Comparison of ENCODE assay signal across 20 cellular contexts in genomic region chr6:54473328-54473727, GRCh38.
DNase-seq lines count a peak whose midpoint lies in the region; ATAC-seq, FAIRE-seq and TF ChIP-seq lines count a peak whose summit lies in the region.
"Had no signal": no experiment of that assay in that cellular context is flagged by ENCODE, and none has a peak within 500 bp of the region (broad histone marks: within the 10 kb centered on the region; RNA-seq: fewer than 3 reads in every experiment).

No MANE protein-coding gene starts in this region.

- POLR2A ChIA-PET in WTC11 (lab: Charles Lee): no interaction called here

- peak overlapping the region; percentile 29 for H3K27ac Mint-ChIP-seq in WTC11
- H3K27ac Mint-ChIP-seq: HFFc6 had no signal

- H3K4me2 ChIP-seq in keratinocyte (ENCODE audit: control insufficient read depth, extremely low read depth, insufficient read depth, low read depth, low read length): no peak overlapping the region

- CTCF ChIA-PET in WTC11 (lab: Charles Lee): interaction anchor here (1.2 to 1.5 kb wide), 2 partner anchors 147 to 487 kb away, joined by 3 read pairs; no protein-coding TSS in a partner anchor

- no peak overlapping the region for H3K4me3 ChIP-seq in keratinocyte (ENCODE audit: control insufficient read depth in 2 of 3, extremely low read depth in 1 of 3, insufficient read depth in 2 of 3, low read depth in 1 of 3, low read length in 3 of 3)
- H3K4me3 ChIP-seq: SJCRH30 had no signal

- TF ChIP-seq CTCF in WTC11 (IDR thresholded peaks at IDR 0.05) (no peak), keratinocyte (optimal IDR thresholded peaks at IDR 0.05 in 1 of 3, IDR thresholded peaks at IDR 0.05 in 1 of 3, conservative IDR thresholded peaks at IDR 0.05 in 1 of 3; ENCODE audit: extremely low read depth in 1 of 3, insufficient read depth in 2 of 3, low read length in 3 of 3) (no peak)

- H3K4me3 Mint-ChIP-seq in WTC11: no peak overlapping the region; the same call in 1 of the 2 replicates
- H3K4me3 Mint-ChIP-seq: HFFc6 had no signal

- dilution Hi-C loops in keratinocyte (cut with MboI; ENCODE audit: extremely low pct_ligation_motif_present, low sequenced_read_pairs): no loop called here

- ATAC-seq in WTC11 (peak; percentile 44), GM21526 (IDR thresholded peaks at IDR 0.05; ENCODE audit: low FRiP score, unreplicated experiment) (no peak), HG03354 (IDR thresholded peaks at IDR 0.05; ENCODE audit: poor library complexity, severe bottlenecking, unreplicated experiment) (no peak)

- H3K36me3 Mint-ChIP-seq in WTC11: no peaks in the 10 kb centered on the region

- H3K9me3 ChIP-seq in keratinocyte (ENCODE audit: control insufficient read depth, low read depth, low read length): no peaks in the 10 kb centered on the region
- H3K9me3 ChIP-seq: SJCRH30 had no signal

- no peaks in the 10 kb centered on the region for H4K20me1 ChIP-seq in keratinocyte (ENCODE audit: control insufficient read depth, extremely low read depth, insufficient read depth, low read length)

- no peak overlapping the region for H3K9ac ChIP-seq in keratinocyte (ENCODE audit: control insufficient read depth, extremely low read depth, insufficient read depth, low read length)

- peak overlapping the region; percentile 3 for H2AFZ ChIP-seq in keratinocyte (ENCODE audit: control insufficient read depth, low read length)

- no peaks in the 10 kb centered on the region for H3K36me3 ChIP-seq in keratinocyte (ENCODE audit: control insufficient read depth in 2 of 2, extremely low read depth in 1 of 2, insufficient read depth in 2 of 2, low read length in 2 of 2)
- H3K36me3 ChIP-seq: SJCRH30 had no signal

- FAIRE-seq in keratinocyte (lab: Jason Lieb, UNC): peak; percentile 39
- FAIRE-seq: G401.6, GM19239 had no signal

- H3K27me3 Mint-ChIP-seq in WTC11 (ENCODE audit: low read depth): no peaks in the 10 kb centered on the region

- H3K27ac ChIP-seq in keratinocyte (ENCODE audit: control insufficient read depth, insufficient read depth, low read length): no peak overlapping the region
- H3K27ac ChIP-seq: C4-2B, SJCRH30 had no signal

- H3K9me3 Mint-ChIP-seq in WTC11: peaks cover under 1% of the 10 kb centered on the region
- H3K9me3 Mint-ChIP-seq: HFFc6 had no signal

- H3K4me1 Mint-ChIP-seq in WTC11: peaks cover 32% of the 10 kb centered on the region

- H3K79me2 ChIP-seq in keratinocyte (ENCODE audit: control insufficient read depth, insufficient read depth, low read length): no peaks in the 10 kb centered on the region

- H3K27me3 ChIP-seq in keratinocyte (ENCODE audit: control insufficient read depth, extremely low read depth, insufficient read depth, low read length): no peaks in the 10 kb centered on the region
- H3K27me3 ChIP-seq: SJCRH30 had no signal

- H3K4me1 ChIP-seq in keratinocyte (ENCODE audit: control insufficient read depth, extremely low read depth, insufficient read depth, low read length): no peaks in the 10 kb centered on the region
- H3K4me1 ChIP-seq: SJCRH30 had no signal

- H3K9me1 ChIP-seq in keratinocyte (ENCODE audit: control insufficient read depth, extremely low read depth, insufficient read depth, low read length): no peaks in the 10 kb centered on the region

- DNase-seq in HPDE6-E6E7 (ENCODE audit: extremely low spot score): peak; percentile 6
- no peak for DNase-seq in WTC11 (ENCODE audit: low spot score)
- no peak for DNase-seq in keratinocyte (ENCODE audit: low read depth, low spot score)
- DNase-seq in NCI-H1092 treated with DMSO at 0.1 percent for 48 hours (lab: John Stamatoyannopoulos, UW): no peak
- no peak for DNase-seq in DMS153 treated with DMSO at 0.1 percent for 48 hours (lab: John Stamatoyannopoulos, UW; ENCODE audit: unreplicated experiment)
- DNase-seq: AML-193, DND-41, HFFc6, NCI-H1417 treated with DMSO at 0.1 percent for 48 hours, NCI-H187 treated with DMSO at 0.1 percent for 48 hours, NCI-H2227 treated with DMSO at 0.1 percent for 48 hours, NCI-H510A treated with DMSO at 0.1 percent for 48 hours, OCI-M1, RPMI8226, SJCRH30 had no signal

TF ChIP-seq in WTC11, 78 proteins besides CTCF, POLR2A, EP300 and RAD21:
- TF ChIP-seq TEAD4 (CRISPR knock-in tag; IDR thresholded peaks at IDR 0.05) (no peak), ZNF232 (CRISPR knock-in tag; IDR thresholded peaks at IDR 0.05) (no peak), ZBTB43 (CRISPR knock-in tag; IDR thresholded peaks at IDR 0.05) (no peak), ELF4 (CRISPR knock-in tag; IDR thresholded peaks at IDR 0.05; ENCODE audit: low read depth) (no peak), ZNF671 (CRISPR knock-in tag; IDR thresholded peaks at IDR 0.05) (no peak), ATF3 (CRISPR knock-in tag; conservative IDR thresholded peaks at IDR 0.05) (no peak), JAZF1 (CRISPR knock-in tag; IDR thresholded peaks at IDR 0.05) (no peak), ZBTB21 (CRISPR knock-in tag; IDR thresholded peaks at IDR 0.05; ENCODE audit: borderline replicate concordance) (no peak), MLX (CRISPR knock-in tag; IDR thresholded peaks at IDR 0.05) (no peak), ZSCAN18 (CRISPR knock-in tag; IDR thresholded peaks at IDR 0.05) (no peak), ZNF425 (CRISPR knock-in tag; conservative IDR thresholded peaks at IDR 0.05) (no peak), PREB (CRISPR knock-in tag; IDR thresholded peaks at IDR 0.05; ENCODE audit: borderline replicate concordance) (no peak), USF2 (CRISPR knock-in tag; IDR thresholded peaks at IDR 0.05) (no peak), FOXJ3 (CRISPR knock-in tag; IDR thresholded peaks at IDR 0.05; ENCODE audit: borderline replicate concordance) (no peak)
TF ChIP-seq in WTC11: peak in this region for 0.
